ENCODE assay signal across 23 cellular contexts in the genomic region with DNA sequence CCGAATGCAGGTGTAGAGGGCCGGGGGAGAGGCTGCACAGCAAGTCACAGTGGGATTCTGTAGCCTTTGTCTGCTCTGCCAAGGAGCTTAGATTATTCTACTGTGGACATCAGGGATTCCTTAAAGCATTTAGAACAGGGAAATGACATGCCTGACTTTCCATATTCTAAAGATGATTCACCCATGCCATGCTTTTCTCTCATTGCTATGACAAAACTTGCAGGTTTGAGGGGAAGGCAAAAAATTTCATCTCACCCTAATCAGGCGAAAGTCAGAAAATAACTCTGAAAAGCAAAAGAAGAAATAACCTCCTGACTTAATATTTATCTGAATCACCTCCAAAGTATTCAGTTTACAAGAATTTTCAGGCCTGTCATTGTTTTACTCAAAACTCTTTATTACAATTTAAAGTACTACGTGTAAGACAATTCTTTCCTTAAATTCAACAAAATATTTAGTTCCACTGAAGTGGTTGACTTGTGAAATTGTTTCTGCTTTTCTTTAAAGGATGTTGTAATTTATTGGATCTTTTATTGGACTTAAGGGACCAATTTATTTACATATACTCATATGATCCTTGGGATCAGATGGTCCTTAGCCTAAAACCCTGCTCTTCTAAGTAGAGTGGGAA. TPM values are rescaled to one million over a fixed set of nuclear protein-coding genes. Genes with fewer than 3 reads are reported as not detected.
DNase-seq lines count a peak whose midpoint lies in the region; ATAC-seq and TF ChIP-seq lines count a peak whose summit lies in the region.
"Had no signal": no experiment of that assay in that cellular context is flagged by ENCODE, and none has a peak within 500 bp of the region (broad histone marks: within the 10 kb centered on the region; RNA-seq: fewer than 3 reads in every experiment).

No MANE protein-coding gene starts in this region.

- H3K4me3 Mint-ChIP-seq in activated CD4-positive, alpha-beta T cell treated with anti-CD3 and anti-CD28 coated beads for 36 hours = no peak overlapping the region
- H3K4me3 Mint-ChIP-seq: activated naive CD8-positive, alpha-beta T cell; activated T-helper 1 cell treated with anti-CD3 and anti-CD28 coated beads, Interleukin-12 subunit alpha, Interleukin-12 subunit beta, Interleukin-2, Interleukin-4 antibody, amounts not matched to agents 30 ng/mL and 10 ng/mL and 1 ng/mL, durations not matched to agents 14 hours and 24 hours and 36 hours; WTC11 had no signal

- H3K36me3 ChIP-seq in GM23248 (ENCODE audit: low read depth) (no peaks in the 10 kb centered on the region), skeletal muscle satellite cell (ENCODE audit: insufficient read depth, low read length) (no peaks in the 10 kb centered on the region), thyroid gland (no peaks in the 10 kb centered on the region)
- H3K36me3 ChIP-seq: cardiac muscle cell, left ventricle myocardium inferior, transverse colon had no signal

- H3K79me2 ChIP-seq in GM23248 (ENCODE audit: insufficient read depth) = no peaks in the 10 kb centered on the region

- H3K4me3 ChIP-seq in GM23248 (no peak overlapping the region), fibroblast of pulmonary artery (replicated peaks; ENCODE audit: low read depth, low read length) (no peak overlapping the region), skeletal muscle satellite cell (ENCODE audit: low read length) (no peak overlapping the region), thyroid gland (replicated peaks in 1 of 3) (no peak overlapping the region)
- H3K4me3 ChIP-seq: cardiac muscle cell, dorsolateral prefrontal cortex, GM12878, left ventricle myocardium inferior, transverse colon had no signal

- H3K27me3 ChIP-seq in GM23248 (replicated peaks; ENCODE audit: insufficient read depth) (no peaks in the 10 kb centered on the region), skeletal muscle satellite cell (ENCODE audit: control insufficient read depth, insufficient read depth, low read length) (no peaks in the 10 kb centered on the region), thyroid gland (no peaks in the 10 kb centered on the region)
- H3K27me3 ChIP-seq: cardiac muscle cell, dorsolateral prefrontal cortex, transverse colon had no signal

- H3K9ac ChIP-seq in GM23248 (no peak overlapping the region), skeletal muscle satellite cell (ENCODE audit: low read depth, low read length) (peak overlapping the region; percentile 67)

- no peaks in the 10 kb centered on the region for H3K4me1 Mint-ChIP-seq in activated CD4-positive, alpha-beta T cell treated with anti-CD3 and anti-CD28 coated beads for 36 hours

- in situ Hi-C loops in GM23248 (cut with MboI) = loop anchor here (10.0 kb wide), 1 partner anchor 347 kb away; no protein-coding TSS in a partner anchor

- H3K27ac ChIP-seq in GM23248 (peak overlapping the region; percentile 48), thyroid gland (no peak overlapping the region)
- H3K27ac ChIP-seq: C4-2B, cardiac muscle cell, dorsolateral prefrontal cortex, transverse colon had no signal

- no peak overlapping the region for H3K27ac Mint-ChIP-seq in activated CD4-positive, alpha-beta T cell treated with anti-CD3 and anti-CD28 coated beads for 36 hours
- H3K27ac Mint-ChIP-seq: activated naive CD8-positive, alpha-beta T cell; activated T-helper 1 cell treated with anti-CD3 and anti-CD28 coated beads, Interleukin-12 subunit alpha, Interleukin-12 subunit beta, Interleukin-2, Interleukin-4 antibody, amounts not matched to agents 30 ng/mL and 10 ng/mL and 1 ng/mL, durations not matched to agents 14 hours and 24 hours and 36 hours; WTC11 had no signal

- H3K36me3 Mint-ChIP-seq in activated CD4-positive, alpha-beta T cell treated with anti-CD3 and anti-CD28 coated beads for 36 hours (ENCODE audit: low read depth) = no peaks in the 10 kb centered on the region
- H3K36me3 Mint-ChIP-seq: activated naive CD8-positive, alpha-beta T cell; WTC11 had no signal

- H3K9me3 Mint-ChIP-seq in activated CD4-positive, alpha-beta T cell treated with anti-CD3 and anti-CD28 coated beads for 36 hours (ENCODE audit: low read depth) = no peaks in the 10 kb centered on the region
- H3K9me3 Mint-ChIP-seq: activated T-helper 1 cell treated with anti-CD3 and anti-CD28 coated beads, Interleukin-12 subunit alpha, Interleukin-12 subunit beta, Interleukin-2, Interleukin-4 antibody, amounts not matched to agents 30 ng/mL and 10 ng/mL and 1 ng/mL, durations not matched to agents 14 hours and 24 hours and 36 hours; WTC11 had no signal

- H3K9me3 ChIP-seq in GM23248 (ENCODE audit: low read depth) = no peaks in the 10 kb centered on the region
- H3K9me3 ChIP-seq in skeletal muscle satellite cell (replicated peaks; ENCODE audit: low read length) = no peaks in the 10 kb centered on the region
- H3K9me3 ChIP-seq in thyroid gland = no peaks in the 10 kb centered on the region
- H3K9me3 ChIP-seq: left ventricle myocardium inferior, transverse colon had no signal

- H3K27me3 Mint-ChIP-seq in activated CD4-positive, alpha-beta T cell treated with anti-CD3 and anti-CD28 coated beads for 36 hours = peaks cover 34% of the 10 kb centered on the region

- ATAC-seq in activated CD4-positive, alpha-beta T cell treated with anti-CD3 and anti-CD28 coated beads for 36 hours = no peak
- ATAC-seq: GM12878; sciatic nerve; stimulated activated naive CD8-positive, alpha-beta T cell treated with anti-CD3 and anti-CD28 coated beads, Interleukin-15, Interleukin-2, amounts not matched to agents 100 U/mL and 50 U/mL, for 24 hours; WTC11 had no signal

- peaks cover 28% of the 10 kb centered on the region for H3F3A ChIP-seq in GM23248 (ENCODE audit: insufficient read depth)

- H3K4me1 ChIP-seq in GM23248 (ENCODE audit: insufficient read depth) (peaks cover 46% of the 10 kb centered on the region), skeletal muscle satellite cell (ENCODE audit: control insufficient read depth, insufficient read depth, low read length) (peaks cover 55% of the 10 kb centered on the region), thyroid gland (peaks cover 0 to 5% of the 10 kb centered on the region in 2 donors)
- H3K4me1 ChIP-seq: transverse colon had no signal

- no peaks in the 10 kb centered on the region for H4K20me1 ChIP-seq in GM23248 (ENCODE audit: insufficient read depth)

- no peak for TF ChIP-seq POLR2A in thyroid gland (IDR thresholded peaks at IDR 0.05)

- intact Hi-C loops in thyroid gland (cut with DNase I) = no loop called here
- intact Hi-C loops in activated CD4-positive, alpha-beta T cell treated with anti-CD3 and anti-CD28 coated beads for 36 hours (cut with DNase I, micrococcal nuclease) = no loop called here

- POLR2A ChIA-PET in activated CD4-positive, alpha-beta T cell treated with anti-CD3 and anti-CD28 coated beads for 36 hours (lab: Charles Lee) = no interaction called here

- H3K4me2 ChIP-seq in GM23248 (ENCODE audit: unreplicated experiment) (peak overlapping the region; percentile 64), skeletal muscle satellite cell (ENCODE audit: low read length) (peak overlapping the region; percentile 18)

- DNase-seq in GM23248 (peak; percentile 74), amniotic epithelial cell (ENCODE audit: low read depth) (peak; percentile 73), fibroblast of pulmonary artery (ENCODE audit: low read depth) (peak; percentile 53), thyroid gland (no peak), LoVo (ENCODE audit: low spot score) (no peak)
- DNase-seq in activated CD4-positive, alpha-beta T cell treated with anti-CD3 and anti-CD28 coated beads for 36 hours = no peak
- DNase-seq: dorsolateral prefrontal cortex; erythroblast; GDM1; left ventricle myocardium inferior; NCI-H1417; NCI-H748 treated with DMSO at 0.1 percent for 48 hours; SIG-M5; stimulated activated naive CD8-positive, alpha-beta T cell treated with anti-CD3 and anti-CD28 coated beads, Interleukin-15, Interleukin-2, amounts not matched to agents 100 U/mL and 50 U/mL, for 24 hours; transverse colon had no signal

- H3K9me2 ChIP-seq in GM23248 (ENCODE audit: insufficient read depth) = no peaks in the 10 kb centered on the region

- H2AFZ ChIP-seq in GM23248 = no peak overlapping the region

- CTCF ChIA-PET in activated CD4-positive, alpha-beta T cell treated with anti-CD3 and anti-CD28 coated beads for 36 hours (lab: Charles Lee) = no interaction called here

- no peak for TF ChIP-seq CTCF in fibroblast of pulmonary artery (IDR thresholded peaks at IDR 0.05; ENCODE audit: low read length, missing control alignments)
- TF ChIP-seq CTCF in thyroid gland (IDR thresholded peaks at IDR 0.05) = no peak

- WGBS in GM23248 (ENCODE audit: low coverage in 1 of 2, low lambda C conversion rate in 2 of 2, missing lambda C conversion rate in 2 of 2), 2 experiments = 46 to 52% methylated on average over 4 of the region's 4 CpGs
- 93 to 94% methylated on average over 4 of the region's 4 CpGs for WGBS in thyroid gland, 2 donors

RNA-seq across cellular contexts. Expression of gene GAS1, which starts 30.0 kb away (rescaled TPM):
- total RNA-seq in GM23248 (2014; rRNA removed; shearing (Covaris generic)) = 29.7 and 36.0 TPM in 2 replicates
- 8.1 and 10.7 TPM in 2 replicates for polyA plus RNA-seq in GM23248 (2016; fragmentation: Nextera tagmentation; extraction: Ambion mirVana)
- 2.0 and 5.5 TPM in 2 replicates for total RNA-seq in skeletal muscle satellite cell (2012; rRNA removed)
- 10 to 100 TPM; 17.1 to 88.6 (median 35.3) TPM for total RNA-seq in thyroid gland
- total RNA-seq in activated CD4-positive, alpha-beta T cell treated with anti-CD3 and anti-CD28 coated beads for 36 hours = under 1 TPM; 0.11 to 0.21 TPM
- total RNA-seq: GM12878 had no signal
- polyA plus RNA-seq: GM12878 had no signal

Comparison
In these comparisons a context has a peak if more than half of its experiments do, and no peak if none do; other contexts are left out.
1. DNase-seq: peak in GM23248 (single experiment), amniotic epithelial cell (single experiment) and fibroblast of pulmonary artery (single experiment); none in thyroid gland (0 of 2), LoVo (single experiment) and activated CD4-positive, alpha-beta T cell treated with anti-CD3 and anti-CD28 coated beads for 36 hours (single experiment).
2. RNA of gene GAS1, which starts 30.0 kb away (total RNA-seq): 17.1 to 88.6 TPM in thyroid gland and 29.7 to 36.0 TPM in GM23248; 0.11 to 0.21 TPM in activated CD4-positive, alpha-beta T cell treated with anti-CD3 and anti-CD28 coated beads for 36 hours; every median in the first group is over 10 times any median in the second.